Comparison of ENCODE assay signal across 1 cellular context in the genomic region with DNA sequence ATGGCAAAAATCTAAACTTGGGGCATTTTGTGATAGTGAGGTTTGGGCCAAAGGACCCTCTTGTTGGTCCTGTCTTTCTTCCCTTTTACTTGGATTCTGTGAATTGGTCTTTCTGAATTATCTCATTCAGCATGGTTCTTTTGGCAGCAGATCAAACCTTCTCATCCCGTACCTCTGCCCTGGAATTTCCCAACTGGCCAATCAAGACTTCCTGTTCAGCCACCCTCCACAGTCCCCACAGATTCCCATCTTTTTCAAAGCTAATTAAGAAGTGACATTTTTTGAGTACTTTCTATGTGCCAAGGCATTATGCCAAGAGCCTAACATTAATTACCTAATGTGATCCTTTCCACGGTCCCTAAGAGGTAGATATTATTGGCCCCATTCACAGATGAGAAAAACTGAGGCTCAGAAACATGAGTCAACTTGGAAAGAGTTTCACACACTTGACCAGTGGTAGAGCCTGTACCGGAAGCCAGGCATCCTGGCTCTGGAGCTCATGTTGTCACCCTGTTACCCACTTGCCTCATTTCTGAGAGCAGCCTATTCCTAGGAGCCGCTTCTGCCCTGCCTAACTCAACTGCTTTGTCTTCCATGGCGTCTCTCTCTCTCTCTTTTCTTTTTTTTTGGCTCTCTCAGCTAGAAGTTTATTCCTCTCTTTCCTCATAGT.
TF ChIP-seq lines count a peak whose summit lies in the region.

No MANE protein-coding gene starts in this region.

TF ChIP-seq in GM23338, 12 proteins besides CTCF, POLR2A, EP300 and RAD21 (continued from another document):
- TF ChIP-seq, protein P1, sequence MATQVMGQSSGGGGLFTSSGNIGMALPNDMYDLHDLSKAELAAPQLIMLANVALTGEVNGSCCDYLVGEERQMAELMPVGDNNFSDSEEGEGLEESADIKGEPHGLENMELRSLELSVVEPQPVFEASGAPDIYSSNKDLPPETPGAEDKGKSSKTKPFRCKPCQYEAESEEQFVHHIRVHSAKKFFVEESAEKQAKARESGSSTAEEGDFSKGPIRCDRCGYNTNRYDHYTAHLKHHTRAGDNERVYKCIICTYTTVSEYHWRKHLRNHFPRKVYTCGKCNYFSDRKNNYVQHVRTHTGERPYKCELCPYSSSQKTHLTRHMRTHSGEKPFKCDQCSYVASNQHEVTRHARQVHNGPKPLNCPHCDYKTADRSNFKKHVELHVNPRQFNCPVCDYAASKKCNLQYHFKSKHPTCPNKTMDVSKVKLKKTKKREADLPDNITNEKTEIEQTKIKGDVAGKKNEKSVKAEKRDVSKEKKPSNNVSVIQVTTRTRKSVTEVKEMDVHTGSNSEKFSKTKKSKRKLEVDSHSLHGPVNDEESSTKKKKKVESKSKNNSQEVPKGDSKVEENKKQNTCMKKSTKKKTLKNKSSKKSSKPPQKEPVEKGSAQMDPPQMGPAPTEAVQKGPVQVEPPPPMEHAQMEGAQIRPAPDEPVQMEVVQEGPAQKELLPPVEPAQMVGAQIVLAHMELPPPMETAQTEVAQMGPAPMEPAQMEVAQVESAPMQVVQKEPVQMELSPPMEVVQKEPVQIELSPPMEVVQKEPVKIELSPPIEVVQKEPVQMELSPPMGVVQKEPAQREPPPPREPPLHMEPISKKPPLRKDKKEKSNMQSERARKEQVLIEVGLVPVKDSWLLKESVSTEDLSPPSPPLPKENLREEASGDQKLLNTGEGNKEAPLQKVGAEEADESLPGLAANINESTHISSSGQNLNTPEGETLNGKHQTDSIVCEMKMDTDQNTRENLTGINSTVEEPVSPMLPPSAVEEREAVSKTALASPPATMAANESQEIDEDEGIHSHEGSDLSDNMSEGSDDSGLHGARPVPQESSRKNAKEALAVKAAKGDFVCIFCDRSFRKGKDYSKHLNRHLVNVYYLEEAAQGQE (IDR thresholded peaks at IDR 0.05; ENCODE audit: unreplicated experiment) = no peak
- TF ChIP-seq, protein P2, sequence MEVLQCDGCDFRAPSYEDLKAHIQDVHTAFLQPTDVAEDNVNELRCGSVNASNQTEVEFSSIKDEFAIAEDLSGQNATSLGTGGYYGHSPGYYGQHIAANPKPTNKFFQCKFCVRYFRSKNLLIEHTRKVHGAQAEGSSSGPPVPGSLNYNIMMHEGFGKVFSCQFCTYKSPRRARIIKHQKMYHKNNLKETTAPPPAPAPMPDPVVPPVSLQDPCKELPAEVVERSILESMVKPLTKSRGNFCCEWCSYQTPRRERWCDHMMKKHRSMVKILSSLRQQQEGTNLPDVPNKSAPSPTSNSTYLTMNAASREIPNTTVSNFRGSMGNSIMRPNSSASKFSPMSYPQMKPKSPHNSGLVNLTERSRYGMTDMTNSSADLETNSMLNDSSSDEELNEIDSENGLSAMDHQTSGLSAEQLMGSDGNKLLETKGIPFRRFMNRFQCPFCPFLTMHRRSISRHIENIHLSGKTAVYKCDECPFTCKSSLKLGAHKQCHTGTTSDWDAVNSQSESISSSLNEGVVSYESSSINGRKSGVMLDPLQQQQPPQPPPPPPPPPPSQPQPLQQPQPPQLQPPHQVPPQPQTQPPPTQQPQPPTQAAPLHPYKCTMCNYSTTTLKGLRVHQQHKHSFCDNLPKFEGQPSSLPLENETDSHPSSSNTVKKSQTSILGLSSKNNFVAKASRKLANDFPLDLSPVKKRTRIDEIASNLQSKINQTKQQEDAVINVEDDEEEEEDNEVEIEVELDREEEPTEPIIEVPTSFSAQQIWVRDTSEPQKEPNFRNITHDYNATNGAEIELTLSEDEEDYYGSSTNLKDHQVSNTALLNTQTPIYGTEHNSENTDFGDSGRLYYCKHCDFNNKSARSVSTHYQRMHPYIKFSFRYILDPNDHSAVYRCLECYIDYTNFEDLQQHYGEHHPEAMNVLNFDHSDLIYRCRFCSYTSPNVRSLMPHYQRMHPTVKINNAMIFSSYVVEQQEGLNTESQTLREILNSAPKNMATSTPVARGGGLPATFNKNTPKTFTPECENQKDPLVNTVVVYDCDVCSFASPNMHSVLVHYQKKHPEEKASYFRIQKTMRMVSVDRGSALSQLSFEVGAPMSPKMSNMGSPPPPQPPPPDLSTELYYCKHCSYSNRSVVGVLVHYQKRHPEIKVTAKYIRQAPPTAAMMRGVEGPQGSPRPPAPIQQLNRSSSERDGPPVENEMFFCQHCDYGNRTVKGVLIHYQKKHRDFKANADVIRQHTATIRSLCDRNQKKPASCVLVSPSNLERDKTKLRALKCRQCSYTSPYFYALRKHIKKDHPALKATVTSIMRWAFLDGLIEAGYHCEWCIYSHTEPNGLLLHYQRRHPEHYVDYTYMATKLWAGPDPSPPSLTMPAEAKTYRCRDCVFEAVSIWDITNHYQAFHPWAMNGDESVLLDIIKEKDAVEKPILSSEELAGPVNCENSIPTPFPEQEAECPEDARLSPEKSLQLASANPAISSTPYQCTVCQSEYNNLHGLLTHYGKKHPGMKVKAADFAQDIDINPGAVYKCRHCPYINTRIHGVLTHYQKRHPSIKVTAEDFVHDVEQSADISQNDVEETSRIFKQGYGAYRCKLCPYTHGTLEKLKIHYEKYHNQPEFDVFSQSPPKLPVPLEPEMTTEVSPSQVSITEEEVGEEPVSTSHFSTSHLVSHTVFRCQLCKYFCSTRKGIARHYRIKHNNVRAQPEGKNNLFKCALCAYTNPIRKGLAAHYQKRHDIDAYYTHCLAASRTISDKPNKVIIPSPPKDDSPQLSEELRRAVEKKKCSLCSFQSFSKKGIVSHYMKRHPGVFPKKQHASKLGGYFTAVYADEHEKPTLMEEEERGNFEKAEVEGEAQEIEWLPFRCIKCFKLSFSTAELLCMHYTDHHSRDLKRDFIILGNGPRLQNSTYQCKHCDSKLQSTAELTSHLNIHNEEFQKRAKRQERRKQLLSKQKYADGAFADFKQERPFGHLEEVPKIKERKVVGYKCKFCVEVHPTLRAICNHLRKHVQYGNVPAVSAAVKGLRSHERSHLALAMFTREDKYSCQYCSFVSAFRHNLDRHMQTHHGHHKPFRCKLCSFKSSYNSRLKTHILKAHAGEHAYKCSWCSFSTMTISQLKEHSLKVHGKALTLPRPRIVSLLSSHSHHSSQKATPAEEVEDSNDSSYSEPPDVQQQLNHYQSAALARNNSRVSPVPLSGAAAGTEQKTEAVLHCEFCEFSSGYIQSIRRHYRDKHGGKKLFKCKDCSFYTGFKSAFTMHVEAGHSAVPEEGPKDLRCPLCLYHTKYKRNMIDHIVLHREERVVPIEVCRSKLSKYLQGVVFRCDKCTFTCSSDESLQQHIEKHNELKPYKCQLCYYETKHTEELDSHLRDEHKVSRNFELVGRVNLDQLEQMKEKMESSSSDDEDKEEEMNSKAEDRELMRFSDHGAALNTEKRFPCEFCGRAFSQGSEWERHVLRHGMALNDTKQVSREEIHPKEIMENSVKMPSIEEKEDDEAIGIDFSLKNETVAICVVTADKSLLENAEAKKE (CRISPR knock-in tag; IDR thresholded peaks at IDR 0.05) = no peak
- TF ChIP-seq STAT1 (IDR thresholded peaks at IDR 0.05; ENCODE audit: unreplicated experiment) (no peak), CREB1 (CRISPR knock-in tag; IDR thresholded peaks at IDR 0.05; ENCODE audit: low read depth) (no peak)
